Comparison of ENCODE assay signal across 17 cellular contexts in genomic region chr9:22064957-22065356, GRCh38. TPM values are rescaled to one million over a fixed set of nuclear protein-coding genes. Genes with fewer than 3 reads are reported as not detected.
DNase-seq lines count a peak whose midpoint lies in the region; ATAC-seq and TF ChIP-seq lines count a peak whose summit lies in the region.
"Had no signal": no experiment of that assay in that cellular context is flagged by ENCODE, and none has a peak within 500 bp of the region (broad histone marks: within the 10 kb centered on the region; RNA-seq: fewer than 3 reads in every experiment).

No MANE protein-coding gene starts in this region.

- H3K4me1 ChIP-seq in psoas muscle = peaks cover 7% of the 10 kb centered on the region

- H3K27me3 Mint-ChIP-seq in activated CD8-positive, alpha-beta T cell treated with anti-CD3 and anti-CD28 coated beads for 36 hours = peaks cover 7% of the 10 kb centered on the region

- CTCF ChIA-PET in activated CD8-positive, alpha-beta T cell treated with anti-CD3 and anti-CD28 coated beads for 36 hours (lab: Charles Lee) = interaction anchor here (0.9 to 1.5 kb wide), 8 partner anchors 10 to 253 kb away, joined by 3 to 6 read pairs (median 4); no protein-coding TSS in a partner anchor

- no peaks in the 10 kb centered on the region for H3K27me3 ChIP-seq in psoas muscle (ENCODE audit: insufficient read depth in 3 of 3, low read length in 2 of 3)

- no peaks in the 10 kb centered on the region for H3K36me3 ChIP-seq in psoas muscle (ENCODE audit: insufficient read depth in 1 of 2, low read depth in 1 of 2)

- no peak for TF ChIP-seq CTCF in activated CD8-positive, alpha-beta T cell treated with anti-CD3 and anti-CD28 coated beads for 36 hours (IDR thresholded peaks at IDR 0.05)
- no peak for TF ChIP-seq CTCF in psoas muscle (IDR thresholded peaks at IDR 0.05)

- no peak overlapping the region for H3K4me3 Mint-ChIP-seq in activated CD8-positive, alpha-beta T cell treated with anti-CD3 and anti-CD28 coated beads for 36 hours
- H3K4me3 Mint-ChIP-seq: CD8-positive, alpha-beta memory T cell had no signal

- H3K4me1 Mint-ChIP-seq in activated CD8-positive, alpha-beta T cell treated with anti-CD3 and anti-CD28 coated beads for 36 hours (ENCODE audit: low read depth) = peaks cover 19% of the 10 kb centered on the region

- no peak overlapping the region for H3K27ac ChIP-seq in psoas muscle
- H3K27ac ChIP-seq: GM23248 had no signal

- DNase-seq in NCI-H2227 treated with DMSO at 0.1 percent for 48 hours (lab: John Stamatoyannopoulos, UW) (peak; percentile 3), NCI-H2227 (lab: John Stamatoyannopoulos, UW; ENCODE audit: unreplicated experiment) (no peak), Right ventricle myocardium superior (no peak), cardiac septum (ENCODE audit: low spot score) (no peak), psoas muscle (no peak), NCI-H187 (lab: John Stamatoyannopoulos, UW) (no peak)
- no peak for DNase-seq in activated CD8-positive, alpha-beta T cell treated with anti-CD3 and anti-CD28 coated beads for 36 hours
- DNase-seq: 8988T; CD8-positive, alpha-beta memory T cell; GDM1; GM23248; NCI-H1417; NCI-H2029; NCI-H510A treated with DMSO at 0.1 percent for 48 hours; NCI-H82 had no signal

- intact Hi-C loops in Right ventricle myocardium superior (cut with DNase I) = no loop called here
- intact Hi-C loops in cardiac septum (cut with DNase I) = no loop called here
- intact Hi-C loops in activated CD8-positive, alpha-beta T cell treated with anti-CD3 and anti-CD28 coated beads for 36 hours (cut with micrococcal nuclease) = no loop called here
- intact Hi-C loops in psoas muscle (cut with DNase I) = no loop called here

- no peaks in the 10 kb centered on the region for H3K9me3 Mint-ChIP-seq in activated CD8-positive, alpha-beta T cell treated with anti-CD3 and anti-CD28 coated beads for 36 hours
- H3K9me3 Mint-ChIP-seq: CD8-positive, alpha-beta memory T cell had no signal

- H3K36me3 Mint-ChIP-seq in activated CD8-positive, alpha-beta T cell treated with anti-CD3 and anti-CD28 coated beads for 36 hours (ENCODE audit: low read depth) = no peaks in the 10 kb centered on the region

- peak overlapping the region; percentile 39 for H3K27ac Mint-ChIP-seq in activated CD8-positive, alpha-beta T cell treated with anti-CD3 and anti-CD28 coated beads for 36 hours

- WGBS in psoas muscle, 3 donors = 31 to 58% (median 32%) methylated on average over 2 of the region's 2 CpGs

- H3K9me3 ChIP-seq in psoas muscle = no peaks in the 10 kb centered on the region

- ATAC-seq in Right ventricle myocardium superior (ENCODE audit: poor library complexity) = peak; percentile 54
- no peak for ATAC-seq in activated CD8-positive, alpha-beta T cell treated with anti-CD3 and anti-CD28 coated beads for 36 hours
- peak in 3 of 4 donors; percentile 40 to 73 (median 56) for ATAC-seq in psoas muscle
- ATAC-seq in HG03108 (IDR thresholded peaks at IDR 0.05; ENCODE audit: unreplicated experiment) = no peak
- ATAC-seq: GM12878 had no signal

- no peak overlapping the region for H3K4me3 ChIP-seq in psoas muscle
- H3K4me3 ChIP-seq: GM12878, GM23248 had no signal

- POLR2A ChIA-PET in activated CD8-positive, alpha-beta T cell treated with anti-CD3 and anti-CD28 coated beads for 36 hours (lab: Charles Lee) = interaction anchor here (1.1 to 1.5 kb wide), 2 partner anchors 14 to 15 kb away, joined by 3 to 5 read pairs; no protein-coding TSS in a partner anchor

RNA-seq across cellular contexts. Expression of gene CDKN2B, which starts 55.9 kb away (rescaled TPM):
- total RNA-seq in Right ventricle myocardium superior = 2.3 TPM
- total RNA-seq in cardiac septum = 3.6 TPM
- not detected for total RNA-seq in activated CD8-positive, alpha-beta T cell treated with anti-CD3 and anti-CD28 coated beads for 36 hours
- 10 to 100 TPM in 1 of 4 donors, 1 to 10 TPM in 3; 5.4 to 12.3 (median 8.3) TPM for total RNA-seq in psoas muscle
- polyA plus RNA-seq in psoas muscle = 10 to 100 TPM in 1 of 3 donors, 1 to 10 TPM in 2; 1.7 to 11.3 (median 5.5) TPM

Comparison
In these comparisons a context has a peak if more than half of its experiments do, and no peak if none do; other contexts are left out.
1. ATAC-seq: peak in Right ventricle myocardium superior (single experiment) and psoas muscle (3 of 4); none in activated CD8-positive, alpha-beta T cell treated with anti-CD3 and anti-CD28 coated beads for 36 hours (single experiment) and HG03108 (single experiment).